Comparison of ENCODE assay signal across 1 cellular context in genomic region chr6:63516186-63516944, GRCh38.
TF ChIP-seq lines count a peak whose summit lies in the region.

No MANE protein-coding gene starts in this region.

TF ChIP-seq in HepG2, 621 proteins besides CTCF, POLR2A, EP300 and RAD21 (continued from another document and continues in another):
- TF ChIP-seq LRRFIP1 (CRISPR knock-in tag; conservative IDR thresholded peaks at IDR 0.05) (no peak), MIER3 (CRISPR knock-in tag; IDR thresholded peaks at IDR 0.05; ENCODE audit: borderline replicate concordance) (peak; percentile 75; the same call in 1 of the 2 replicates), ELK4 (CRISPR knock-in tag; IDR thresholded peaks at IDR 0.05; ENCODE audit: borderline replicate concordance) (no peak), FOXP4 (CRISPR knock-in tag; IDR thresholded peaks at IDR 0.05) (peak; percentile 97), MYPOP (CRISPR knock-in tag; IDR thresholded peaks at IDR 0.05) (peak; percentile 59; the same call in 1 of the 2 replicates), ZNF337 (CRISPR knock-in tag; IDR thresholded peaks at IDR 0.05; ENCODE audit: borderline replicate concordance, low read depth) (no peak), TEAD3 (CRISPR knock-in tag; optimal IDR thresholded peaks at IDR 0.05; ENCODE audit: borderline replicate concordance) (peak; percentile 94), ZNF609 (CRISPR knock-in tag; IDR thresholded peaks at IDR 0.05; ENCODE audit: borderline replicate concordance) (peak; percentile 93), PBX2 (CRISPR knock-in tag; IDR thresholded peaks at IDR 0.05) (0 out of 2 replicates have a peak, but pooled peaks have one; percentile 10), HDAC1 (CRISPR knock-in tag; IDR thresholded peaks at IDR 0.05) (peak; percentile 90), PRDM10 (CRISPR knock-in tag; IDR thresholded peaks at IDR 0.05; ENCODE audit: low read depth) (0 out of 2 replicates have a peak, but pooled peaks have one; percentile 38), CREB1 (IDR thresholded peaks at IDR 0.05) (no peak), CREB1 (CRISPR knock-in tag; IDR thresholded peaks at IDR 0.05) (peak; percentile 81), CHCHD3 (CRISPR knock-in tag; IDR thresholded peaks at IDR 0.05) (no peak), SKI (IDR thresholded peaks at IDR 0.05; ENCODE audit: partially characterized antibody) (peak; percentile 47), HMGXB4 (CRISPR knock-in tag; IDR thresholded peaks at IDR 0.05; ENCODE audit: borderline replicate concordance in 1 of 2, low read depth in 1 of 2) (no peak; a peak in 2 of 4 replicates), ZSCAN25 (CRISPR knock-in tag; IDR thresholded peaks at IDR 0.05) (no peak), FOSL2 (CRISPR knock-in tag; IDR thresholded peaks at IDR 0.05) (peak; percentile 87), SIX1 (CRISPR knock-in tag; IDR thresholded peaks at IDR 0.05; ENCODE audit: borderline replicate concordance) (peak; percentile 85; the same call in 1 of the 2 replicates), IRX3 (CRISPR knock-in tag; IDR thresholded peaks at IDR 0.05; ENCODE audit: borderline replicate concordance, low read depth) (no peak), ZNF549 (CRISPR knock-in tag; IDR thresholded peaks at IDR 0.05) (no peak), ERF (CRISPR knock-in tag; IDR thresholded peaks at IDR 0.05) (peak; percentile 14), NR2F1 (CRISPR knock-in tag; IDR thresholded peaks at IDR 0.05) (peak; percentile 95 to 98), ZNF343 (CRISPR knock-in tag; IDR thresholded peaks at IDR 0.05) (peak; percentile 75; the same call in 1 of the 2 replicates), SMARCC2 (IDR thresholded peaks at IDR 0.05) (peak; percentile 82; the same call in 1 of the 2 replicates), ZNF234 (CRISPR knock-in tag; conservative IDR thresholded peaks at IDR 0.05) (no peak), ZHX2 (IDR thresholded peaks at IDR 0.05; ENCODE audit: low read depth) (no peak), ZHX2 (CRISPR knock-in tag; IDR thresholded peaks at IDR 0.05; ENCODE audit: borderline replicate concordance) (no peak), POLR2G (IDR thresholded peaks at IDR 0.05; ENCODE audit: low read depth, low read length) (peak; percentile 82)
